In genomic region chr1:75725861-75726361, GRCh38 we compare ENCODE assay signal across 9 cellular contexts. TPM values are rescaled to one million over a fixed set of nuclear protein-coding genes. Genes with fewer than 3 reads are reported as not detected.
DNase-seq lines count a peak whose midpoint lies in the region; ATAC-seq, FAIRE-seq and TF ChIP-seq lines count a peak whose summit lies in the region.
"Had no signal": no experiment of that assay in that cellular context is flagged by ENCODE, and none has a peak within 500 bp of the region (broad histone marks: within the 10 kb centered on the region; RNA-seq: fewer than 3 reads in every experiment).

No MANE protein-coding gene starts in this region.

- peak overlapping the region; percentile 94 for H3K27ac ChIP-seq in OCI-LY1 (ENCODE audit: low read depth, low read length, poor library complexity, severe bottlenecking)

- no peak overlapping the region for H2AFZ ChIP-seq in OCI-LY1 (ENCODE audit: low read length)

- no peaks in the 10 kb centered on the region for H3K36me3 Mint-ChIP-seq in endothelial cell (ENCODE audit: low read depth, unreplicated experiment)
- no peaks in the 10 kb centered on the region for H3K36me3 Mint-ChIP-seq in progenitor cell of endocrine pancreas (ENCODE audit: insufficient read depth)

- no peak for ATAC-seq in HG03354 (IDR thresholded peaks at IDR 0.05; ENCODE audit: poor library complexity, severe bottlenecking, unreplicated experiment)
- no peak for ATAC-seq in HG03159 (IDR thresholded peaks at IDR 0.05; ENCODE audit: unreplicated experiment)
- no peak for ATAC-seq in HG02571 (IDR thresholded peaks at IDR 0.05; ENCODE audit: unreplicated experiment)

- TF ChIP-seq CTCF in OCI-LY1 (IDR thresholded peaks at IDR 0.05; ENCODE audit: low read length) (no peak), endothelial cell (IDR thresholded peaks at IDR 0.05; ENCODE audit: unreplicated experiment) (no peak), progenitor cell of endocrine pancreas (IDR thresholded peaks at IDR 0.05; ENCODE audit: unreplicated experiment) (no peak), GM20000 (IDR thresholded peaks at IDR 0.05; ENCODE audit: extremely low read depth, missing control alignments) (no peak)

- no peak for DNase-seq in GM19239 (ENCODE audit: insufficient read length, low spot score)
- no peak for DNase-seq in endothelial cell (ENCODE audit: low spot score)
- DNase-seq in progenitor cell of endocrine pancreas (ENCODE audit: low spot score, unreplicated experiment) = no peak
- DNase-seq in GM20000 (ENCODE audit: low spot score) = no peak

- H3K4me1 ChIP-seq in OCI-LY1 (ENCODE audit: insufficient read depth, low read length, severe bottlenecking) = peaks cover 36% of the 10 kb centered on the region

- no peaks in the 10 kb centered on the region for H3K9me2 ChIP-seq in OCI-LY1 (ENCODE audit: low read depth, low read length)

- H3K27me3 ChIP-seq in OCI-LY1 (ENCODE audit: insufficient read depth, low read length) = no peaks in the 10 kb centered on the region

- no peaks in the 10 kb centered on the region for H4K20me1 ChIP-seq in OCI-LY1 (ENCODE audit: insufficient read depth, low read length)

- peak; percentile 68 for FAIRE-seq in GM19239 (lab: Jason Lieb, UNC)
- FAIRE-seq: TTC549 had no signal

- peaks cover 23% of the 10 kb centered on the region for H3K36me3 ChIP-seq in OCI-LY1 (ENCODE audit: insufficient read depth, low read length)

- H3K79me2 ChIP-seq in OCI-LY1 (ENCODE audit: insufficient read depth, low read length) = peaks cover 57% of the 10 kb centered on the region

- H3F3A ChIP-seq in OCI-LY1 (ENCODE audit: insufficient read depth, low read length) = 0 out of 2 replicates have a peak, but pooled peaks cover 4% of the 10 kb centered on the region

- H3K27me3 Mint-ChIP-seq in endothelial cell (ENCODE audit: unreplicated experiment) (peaks cover 5% of the 10 kb centered on the region), progenitor cell of endocrine pancreas (no peaks in the 10 kb centered on the region)

- H3K4me1 Mint-ChIP-seq in endothelial cell (ENCODE audit: unreplicated experiment) (peaks cover 10% of the 10 kb centered on the region), progenitor cell of endocrine pancreas (ENCODE audit: low read depth) (peaks cover 25% of the 10 kb centered on the region)

- H3K9me3 Mint-ChIP-seq in endothelial cell (ENCODE audit: unreplicated experiment) = no peaks in the 10 kb centered on the region
- peaks cover 3% of the 10 kb centered on the region for H3K9me3 Mint-ChIP-seq in progenitor cell of endocrine pancreas (ENCODE audit: low read depth)

- H3K4me3 Mint-ChIP-seq in endothelial cell (ENCODE audit: unreplicated experiment) = peak overlapping the region; percentile 98
- peak overlapping the region; percentile 100 for H3K4me3 Mint-ChIP-seq in progenitor cell of endocrine pancreas (ENCODE audit: low read depth)

- H3K4me3 ChIP-seq in OCI-LY1 (ENCODE audit: low read depth, low read length, poor library complexity, severe bottlenecking) = peak overlapping the region; percentile 79

- 0 out of 2 replicates have a peak, but pooled peaks cover 3% of the 10 kb centered on the region for H3K9me3 ChIP-seq in OCI-LY1 (ENCODE audit: low read length)

- H3K4me2 ChIP-seq in OCI-LY1 (ENCODE audit: low read length) = peak overlapping the region; percentile 69

- H3K9ac ChIP-seq in OCI-LY1 (ENCODE audit: low read length) = peak overlapping the region; percentile 88

- H3K27ac Mint-ChIP-seq in endothelial cell (ENCODE audit: unreplicated experiment) = peak overlapping the region; percentile 98
- H3K27ac Mint-ChIP-seq in progenitor cell of endocrine pancreas = peak overlapping the region; percentile 100

RNA-seq across cellular contexts. Expression of gene ACADM, which starts 1.4 kb away (rescaled TPM):
- total RNA-seq in endothelial cell (ENCODE audit: unreplicated experiment) (53.5 TPM), progenitor cell of endocrine pancreas (60.1 and 61.2 TPM in 2 replicates)
